Comparison of ENCODE assay signal across 21 cellular contexts in genomic region chr3:143263844-143264243, GRCh38.
DNase-seq lines count a peak whose midpoint lies in the region; ATAC-seq lines count a peak whose summit lies in the region.
"Had no signal": no experiment of that assay in that cellular context is flagged by ENCODE, and none has a peak within 500 bp of the region (broad histone marks: within the 10 kb centered on the region; RNA-seq: fewer than 3 reads in every experiment).

No MANE protein-coding gene starts in this region.

- DNase-seq in activated CD8-positive, alpha-beta memory T cell treated with anti-CD3 and anti-CD28 coated beads for 24 hours, result peak; percentile 7
- DNase-seq in activated CD8-positive, alpha-beta memory T cell treated with anti-CD3 and anti-CD28 coated beads, Interleukin-2, amount 50 U/mL, for 48 hours, result no peak
- DNase-seq in HAP-1 (ENCODE audit: low spot score in 2 of 2) (peak; percentile 4 to 10), MV-4-11 (lab: John Stamatoyannopoulos, UW) (peak; percentile 40), NCI-H345 (lab: John Stamatoyannopoulos, UW) (no peak)
- no peak for DNase-seq in activated naive CD4-positive, alpha-beta T cell treated with anti-CD3 and anti-CD28 coated beads for 36 hours
- DNase-seq: activated T-cell treated with anti-CD3 and anti-CD28 coated beads, Interleukin-2, amount 50 U/mL, for 24 hours; H9; left lung; NCI-H1105; NCI-H2029; NCI-H446; right lobe of liver; stimulated activated CD4-positive, alpha-beta T cell treated with anti-CD3 and anti-CD28 coated beads, Interleukin-2, amount 100 ng/mL, for 48 hours; T-helper 1 cell; transverse colon had no signal

- H3K4me3 Mint-ChIP-seq in activated naive CD4-positive, alpha-beta T cell treated with anti-CD3 and anti-CD28 coated beads for 36 hours, result no peak overlapping the region
- H3K4me3 Mint-ChIP-seq: activated T-cell treated with anti-CD3 and anti-CD28 coated beads, Interleukin-2, amount 50 U/mL, for 24 hours; B cell; brain; H9 had no signal

- no peak overlapping the region for H3K27ac Mint-ChIP-seq in activated naive CD4-positive, alpha-beta T cell treated with anti-CD3 and anti-CD28 coated beads for 36 hours
- H3K27ac Mint-ChIP-seq: activated T-cell treated with anti-CD3 and anti-CD28 coated beads, Interleukin-2, amount 50 U/mL, for 24 hours; B cell; H9 had no signal

- no peaks in the 10 kb centered on the region for H3K4me1 ChIP-seq in HAP-1
- H3K4me1 ChIP-seq: left lung, right lobe of liver, transverse colon had no signal

- no peaks in the 10 kb centered on the region for H3K4me1 Mint-ChIP-seq in activated naive CD4-positive, alpha-beta T cell treated with anti-CD3 and anti-CD28 coated beads for 36 hours (ENCODE audit: low read depth)

- no peaks in the 10 kb centered on the region for H3K36me3 ChIP-seq in HAP-1 (replicated peaks)
- H3K36me3 ChIP-seq: left lung, neutrophil, right lobe of liver, transverse colon had no signal

- H3K27me3 Mint-ChIP-seq in activated naive CD4-positive, alpha-beta T cell treated with anti-CD3 and anti-CD28 coated beads for 36 hours (ENCODE audit: low read depth), result no peaks in the 10 kb centered on the region
- H3K27me3 Mint-ChIP-seq: activated T-cell treated with anti-CD3 and anti-CD28 coated beads, Interleukin-2, amount 50 U/mL, for 24 hours; B cell; brain had no signal

- intact Hi-C loops in activated naive CD4-positive, alpha-beta T cell treated with anti-CD3 and anti-CD28 coated beads for 36 hours (cut with micrococcal nuclease), result no loop called here

- ATAC-seq in HG02763 (IDR thresholded peaks at IDR 0.05; ENCODE audit: unreplicated experiment) (no peak), HG02970 (IDR thresholded peaks at IDR 0.05; ENCODE audit: low FRiP score, unreplicated experiment) (no peak)
- ATAC-seq: left lung, right lobe of liver had no signal

- no peaks in the 10 kb centered on the region for H3K36me3 Mint-ChIP-seq in activated naive CD4-positive, alpha-beta T cell treated with anti-CD3 and anti-CD28 coated beads for 36 hours (ENCODE audit: low read depth)
- H3K36me3 Mint-ChIP-seq: brain had no signal

- CTCF ChIA-PET in activated naive CD4-positive, alpha-beta T cell treated with anti-CD3 and anti-CD28 coated beads for 36 hours (lab: Charles Lee), result no interaction called here

- no peaks in the 10 kb centered on the region for H3K27me3 ChIP-seq in HAP-1 (ENCODE audit: low read depth)
- H3K27me3 ChIP-seq: left lung, neutrophil, right lobe of liver, transverse colon had no signal

- in situ Hi-C loops in HAP-1 (cut with MboI; ENCODE audit: low sequenced_read_pairs), result no loop called here

- H3K9me3 Mint-ChIP-seq in activated naive CD4-positive, alpha-beta T cell treated with anti-CD3 and anti-CD28 coated beads for 36 hours, result no peaks in the 10 kb centered on the region
- H3K9me3 Mint-ChIP-seq: activated T-cell treated with anti-CD3 and anti-CD28 coated beads, Interleukin-2, amount 50 U/mL, for 24 hours; H9 had no signal

- H3K9me3 ChIP-seq in HAP-1, result no peaks in the 10 kb centered on the region
- H3K9me3 ChIP-seq: left lung, neutrophil, right lobe of liver, transverse colon had no signal

- no peak overlapping the region for H3K4me3 ChIP-seq in HAP-1
- H3K4me3 ChIP-seq: left lung, right lobe of liver, transverse colon had no signal

Comparison
In these comparisons a context has a peak if more than half of its experiments do, and no peak if none do; other contexts are left out.
1. DNase-seq: peak in activated CD8-positive, alpha-beta memory T cell treated with anti-CD3 and anti-CD28 coated beads for 24 hours (single experiment), HAP-1 (2 of 2) and MV-4-11 (single experiment); none in activated CD8-positive, alpha-beta memory T cell treated with anti-CD3 and anti-CD28 coated beads, Interleukin-2, amount 50 U/mL, for 48 hours (single experiment), activated naive CD4-positive, alpha-beta T cell treated with anti-CD3 and anti-CD28 coated beads for 36 hours (single experiment) and NCI-H345 (single experiment).